Comparison of ENCODE assay signal across 34 cellular contexts in genomic region chr6:89216411-89216810, GRCh38. TPM values are rescaled to one million over a fixed set of nuclear protein-coding genes. Genes with fewer than 3 reads are reported as not detected.
"Had no signal": no experiment of that assay in that cellular context is flagged by ENCODE, and none has a peak within 500 bp of the region (broad histone marks: within the 10 kb centered on the region; RNA-seq: fewer than 3 reads in every experiment).

No MANE protein-coding gene starts in this region.

- H3K4me1 Mint-ChIP-seq: stimulated activated effector memory CD8-positive, alpha-beta T cell treated with anti-CD3 and anti-CD28 coated beads, Interleukin-12 subunit alpha, Interleukin-12 subunit beta, amount 100 ng/mL, for 72 hours had no signal

- DNase-seq: effector CD8-positive, alpha-beta T cell; foreskin keratinocyte; heart right ventricle; hippocampal formation; left cardiac atrium; left ventricle myocardium superior; lower lobe of right lung; naive thymus-derived CD8-positive, alpha-beta T cell; nephron progenitor cell; nucleus accumbens; ovary; posterior cingulate gyrus; psoas muscle; right cardiac atrium; sigmoid colon; stimulated activated CD4-positive, alpha-beta T cell treated with anti-CD3 and anti-CD28 coated beads, Interleukin-2, amount 100 ng/mL, for 24 hours; stimulated activated CD4-positive, alpha-beta T cell treated with anti-CD3 and anti-CD28 coated beads, Interleukin-4, amount 100 ng/mL, for 24 hours; stimulated activated naive CD4-positive, alpha-beta T cell treated with Interleukin-2 at 50 U/mL for 16 hours; stomach; thyroid gland; trophoblast cell had no signal

- H3K27me3 Mint-ChIP-seq: dendritic cell treated with granulocyte-macrophage colony-stimulating factor and Interleukin-4, amounts not matched to agents 40 ng/mL and 50 ng/mL, for 4 days had no signal

- H3K4me3 Mint-ChIP-seq: dendritic cell treated with granulocyte-macrophage colony-stimulating factor and Interleukin-4, amounts not matched to agents 40 ng/mL and 50 ng/mL, for 4 days; naive thymus-derived CD8-positive, alpha-beta T cell; stimulated activated effector memory CD8-positive, alpha-beta T cell treated with anti-CD3 and anti-CD28 coated beads, Interleukin-12 subunit alpha, Interleukin-12 subunit beta, amount 100 ng/mL, for 72 hours had no signal

- H3K36me3 Mint-ChIP-seq: naive thymus-derived CD8-positive, alpha-beta T cell; stimulated activated effector memory CD8-positive, alpha-beta T cell treated with anti-CD3 and anti-CD28 coated beads, Interleukin-12 subunit alpha, Interleukin-12 subunit beta, amount 100 ng/mL, for 72 hours had no signal

- H3K9me3 Mint-ChIP-seq: dendritic cell treated with granulocyte-macrophage colony-stimulating factor and Interleukin-4, amounts not matched to agents 40 ng/mL and 50 ng/mL, for 4 days; naive thymus-derived CD8-positive, alpha-beta T cell; stimulated activated effector memory CD8-positive, alpha-beta T cell treated with anti-CD3 and anti-CD28 coated beads, Interleukin-12 subunit alpha, Interleukin-12 subunit beta, amount 100 ng/mL, for 72 hours had no signal

- H3K27ac Mint-ChIP-seq: dendritic cell treated with granulocyte-macrophage colony-stimulating factor and Interleukin-4, amounts not matched to agents 40 ng/mL and 50 ng/mL, for 4 days; naive thymus-derived CD8-positive, alpha-beta T cell; stimulated activated effector memory CD8-positive, alpha-beta T cell treated with anti-CD3 and anti-CD28 coated beads, Interleukin-12 subunit alpha, Interleukin-12 subunit beta, amount 100 ng/mL, for 72 hours had no signal

RNA-seq across cellular contexts. Expression of gene GABRR1, which starts 0.7 kb away (rescaled TPM):
- total RNA-seq: endothelial cell of umbilical vein; epithelial cell of proximal tubule; fibroblast of lung; foreskin keratinocyte; heart right ventricle; kidney epithelial cell; left cardiac atrium; left ventricle myocardium superior; lower lobe of right lung; mesenteric fat pad; myocyte; naive thymus-derived CD8-positive, alpha-beta T cell; ovary; renal cortical epithelial cell; right cardiac atrium; sigmoid colon; subcutaneous adipose tissue; temporal lobe; thyroid gland; ureter; vagina had no signal
